Comparison of ENCODE assay signal across 1 cellular context in genomic region chr14:94394025-94394493, GRCh38.
TF ChIP-seq lines count a peak whose summit lies in the region.

No MANE protein-coding gene starts in this region.

TF ChIP-seq in HepG2, 621 proteins besides CTCF, POLR2A, EP300 and RAD21 (continued from another document and continues in another):
- TF ChIP-seq KIAA2018 (CRISPR knock-in tag; IDR thresholded peaks at IDR 0.05; ENCODE audit: borderline replicate concordance) (no peak), ZNF878 (CRISPR knock-in tag; IDR thresholded peaks at IDR 0.05) (no peak), ZSCAN5A (CRISPR knock-in tag; IDR thresholded peaks at IDR 0.05; ENCODE audit: borderline replicate concordance) (no peak), CSRNP1 (CRISPR knock-in tag; IDR thresholded peaks at IDR 0.05) (no peak), CHCHD3 (CRISPR knock-in tag; IDR thresholded peaks at IDR 0.05) (no peak), ISL2 (CRISPR knock-in tag; IDR thresholded peaks at IDR 0.05) (no peak), HNRNPLL (IDR thresholded peaks at IDR 0.05; ENCODE audit: low read depth, low read length, poor library complexity, severe bottlenecking) (no peak), SCMH1 (CRISPR knock-in tag; IDR thresholded peaks at IDR 0.05; ENCODE audit: borderline replicate concordance) (no peak), EZH2 (conservative IDR thresholded peaks at IDR 0.05; ENCODE audit: low read depth, low read length) (no peak), RNF2 (conservative IDR thresholded peaks at IDR 0.05; ENCODE audit: low read depth) (no peak), NCOR1 (IDR thresholded peaks at IDR 0.05; ENCODE audit: borderline replicate concordance, low read length) (peak; percentile 34; the same call in 1 of the 2 replicates), ZMYM4 (CRISPR knock-in tag; IDR thresholded peaks at IDR 0.05) (0 out of 2 replicates have a peak, but pooled peaks have one; percentile 9), ATRX (CRISPR knock-in tag; IDR thresholded peaks at IDR 0.05; ENCODE audit: borderline replicate concordance) (no peak), NFYB (CRISPR knock-in tag; IDR thresholded peaks at IDR 0.05) (no peak), GMEB2 (CRISPR knock-in tag; IDR thresholded peaks at IDR 0.05; ENCODE audit: low read depth) (no peak), ZNF761 (CRISPR knock-in tag; conservative IDR thresholded peaks at IDR 0.05) (no peak), HNF4G (IDR thresholded peaks at IDR 0.05; ENCODE audit: borderline replicate concordance, low read depth, low read length) (no peak), HNF4G (CRISPR knock-in tag; IDR thresholded peaks at IDR 0.05; ENCODE audit: borderline replicate concordance, low read depth) (no peak), ZMAT3 (CRISPR knock-in tag; conservative IDR thresholded peaks at IDR 0.05) (no peak), ARID3A (IDR thresholded peaks at IDR 0.05; ENCODE audit: low read depth, low read length) (peak; percentile 73; the same call in 1 of the 2 replicates), HMGXB4 (CRISPR knock-in tag; IDR thresholded peaks at IDR 0.05; ENCODE audit: borderline replicate concordance in 1 of 2, low read depth in 1 of 2) (no peak), PAF1 (CRISPR knock-in tag; IDR thresholded peaks at IDR 0.05) (no peak), MYNN (CRISPR knock-in tag; IDR thresholded peaks at IDR 0.05; ENCODE audit: low read depth) (no peak), ZNF318 (CRISPR knock-in tag; IDR thresholded peaks at IDR 0.05) (no peak), TBP (CRISPR knock-in tag; IDR thresholded peaks at IDR 0.05) (no peak), ZNF468 (CRISPR knock-in tag; IDR thresholded peaks at IDR 0.05) (no peak), GLI4 (CRISPR knock-in tag; IDR thresholded peaks at IDR 0.05; ENCODE audit: borderline replicate concordance) (no peak), ZNF282 (IDR thresholded peaks at IDR 0.05; ENCODE audit: partially characterized antibody) (no peak), ZNF839 (CRISPR knock-in tag; IDR thresholded peaks at IDR 0.05; ENCODE audit: borderline replicate concordance) (no peak), ZNF10 (CRISPR knock-in tag; IDR thresholded peaks at IDR 0.05; ENCODE audit: borderline replicate concordance, low read depth) (no peak), ZNF572 (CRISPR knock-in tag; IDR thresholded peaks at IDR 0.05) (no peak), SRF (IDR thresholded peaks at IDR 0.05; ENCODE audit: low read depth, low read length) (no peak), ZNF749 (CRISPR knock-in tag; IDR thresholded peaks at IDR 0.05; ENCODE audit: borderline replicate concordance) (no peak), FOXC1 (CRISPR knock-in tag; IDR thresholded peaks at IDR 0.05; ENCODE audit: borderline replicate concordance) (no peak)
